Comparison of ENCODE assay signal across 8 cellular contexts in genomic region chr6:31831350-31832215, GRCh38. TPM values are rescaled to one million over a fixed set of nuclear protein-coding genes. Genes with fewer than 3 reads are reported as not detected.
A peak's percentile ranks its signal among the peaks of the same experiment; 100 is the strongest.
DNase-seq lines count a peak whose midpoint lies in the region; ATAC-seq and TF ChIP-seq lines count a peak whose summit lies in the region.

No MANE protein-coding gene starts in this region.

- H3K27me3 Mint-ChIP-seq in CD14-positive monocyte (ENCODE audit: low read depth in 3 of 3) (no peaks in the 10 kb centered on the region), nephron (ENCODE audit: low read depth) (no peaks in the 10 kb centered on the region)

- no peak for TF ChIP-seq CTCF in CD14-positive monocyte (IDR thresholded peaks at IDR 0.05)
- TF ChIP-seq CTCF in nephron (IDR thresholded peaks at IDR 0.05; ENCODE audit: unreplicated experiment in 3 of 3): no peak

- peaks cover 47% of the 10 kb centered on the region for H3K4me1 Mint-ChIP-seq in CD14-positive monocyte
- H3K4me1 Mint-ChIP-seq in nephron: peaks cover 41% of the 10 kb centered on the region

- ATAC-seq in GM18858 (IDR thresholded peaks at IDR 0.05; ENCODE audit: unreplicated experiment): no peak

- peak overlapping the region; percentile 71 for H3K27ac ChIP-seq in cingulate gyrus (ENCODE audit: low read depth, low read length)

- H3K9me3 Mint-ChIP-seq in CD14-positive monocyte (no peaks in the 10 kb centered on the region), nephron (no peaks in the 10 kb centered on the region)

- H3K27ac Mint-ChIP-seq in CD14-positive monocyte (peak overlapping the region; percentile 87 to 95 (median 93)), nephron (peak overlapping the region; percentile 85 to 94 (median 92))

- H3K4me3 Mint-ChIP-seq in CD14-positive monocyte (peak overlapping the region; percentile 51 to 80), nephron (peak overlapping the region; percentile 93 to 97 (median 97))

- peaks cover 2 to 7% of the 10 kb centered on the region in 2 donors for H3K36me3 Mint-ChIP-seq in CD14-positive monocyte
- H3K36me3 Mint-ChIP-seq in nephron (ENCODE audit: low read depth): peaks cover 19% of the 10 kb centered on the region

- intact Hi-C loops in CD14-positive monocyte (cut with micrococcal nuclease): loop anchor here (5.0 to 10.0 kb wide), 4 partner anchors 104 to 287 kb away; partner anchors contain the start of genes DDAH2 (in 2 of the 2), LY6G5C (in 2 of the 2), ATP6V1G2 (in 1 of the 2) and DDX39B (in 1 of the 2)

- no peak for DNase-seq in CD14-positive monocyte (ENCODE audit: low spot score)
- peak; percentile 15 for DNase-seq in M059J (ENCODE audit: low read depth)
- no peak for DNase-seq in NCI-H1048 (lab: John Stamatoyannopoulos, UW)
- DNase-seq in AG08396 (ENCODE audit: low spot score): no peak
- no peak for DNase-seq in SK-N-DZ (ENCODE audit: low spot score)

RNA-seq across cellular contexts. Expression of gene HSPA1B, which starts 4.0 kb away (rescaled TPM):
- polyA plus RNA-seq in CD14-positive monocyte: 1 to 10 TPM; 3.4 to 4.8 TPM
- total RNA-seq in M059J (2014; rRNA removed; shearing (Covaris generic)): 185 and 359 TPM in 2 replicates
- 123 and 146 TPM in 2 replicates for polyA plus RNA-seq in SK-N-DZ (2014; cell fraction: cytosol; rRNA removed)
- polyA plus RNA-seq in SK-N-DZ (2014; cell fraction: nucleus; rRNA removed): 56.5 and 70.3 TPM in 2 replicates

RNA-seq across cellular contexts. Expression of gene HSPA1A, which starts 16.2 kb away (rescaled TPM):
- 100 to 1,000 TPM; 144 to 215 TPM for polyA plus RNA-seq in CD14-positive monocyte
- 163 and 238 TPM in 2 replicates for total RNA-seq in M059J (2014; rRNA removed; shearing (Covaris generic))
- polyA plus RNA-seq in SK-N-DZ (2014; cell fraction: cytosol; rRNA removed): 4.6 and 6.6 TPM in 2 replicates
- polyA plus RNA-seq in SK-N-DZ (2014; cell fraction: nucleus; rRNA removed): 0.94 and 3.3 TPM in 2 replicates

RNA-seq across cellular contexts. Expression of gene HSPA1L, which starts 16.5 kb away (rescaled TPM):
- under 1 TPM; 0.53 to 0.55 TPM for polyA plus RNA-seq in CD14-positive monocyte
- total RNA-seq in M059J (2014; rRNA removed; shearing (Covaris generic)): 0.30 and 2.5 TPM in 2 replicates
- polyA plus RNA-seq in SK-N-DZ (2014; cell fraction: cytosol; rRNA removed): 0.24 and 0.27 TPM in 2 replicates
- 0.10 and 0.12 TPM in 2 replicates for polyA plus RNA-seq in SK-N-DZ (2014; cell fraction: nucleus; rRNA removed)

RNA-seq across cellular contexts. Expression of gene LSM2, which starts 24.8 kb away (rescaled TPM):
- 10 to 100 TPM; 40.0 to 41.0 TPM for polyA plus RNA-seq in CD14-positive monocyte
- 162 and 306 TPM in 2 replicates for total RNA-seq in M059J (2014; rRNA removed; shearing (Covaris generic))
- polyA plus RNA-seq in SK-N-DZ (2014; cell fraction: cytosol; rRNA removed): 189 and 213 TPM in 2 replicates
- 95.0 and 96.4 TPM in 2 replicates for polyA plus RNA-seq in SK-N-DZ (2014; cell fraction: nucleus; rRNA removed)

RNA-seq across cellular contexts. Expression of gene NEU1, which starts 31.0 kb away (rescaled TPM):
- 10 to 100 TPM; 81.8 to 89.5 TPM for polyA plus RNA-seq in CD14-positive monocyte
- 210 and 218 TPM in 2 replicates for total RNA-seq in M059J (2014; rRNA removed; shearing (Covaris generic))
- polyA plus RNA-seq in SK-N-DZ (2014; cell fraction: cytosol; rRNA removed): 20.1 and 25.1 TPM in 2 replicates
- 20.6 and 22.0 TPM in 2 replicates for polyA plus RNA-seq in SK-N-DZ (2014; cell fraction: nucleus; rRNA removed)
